ENCODE assay signal across 20 cellular contexts in the genomic region with DNA sequence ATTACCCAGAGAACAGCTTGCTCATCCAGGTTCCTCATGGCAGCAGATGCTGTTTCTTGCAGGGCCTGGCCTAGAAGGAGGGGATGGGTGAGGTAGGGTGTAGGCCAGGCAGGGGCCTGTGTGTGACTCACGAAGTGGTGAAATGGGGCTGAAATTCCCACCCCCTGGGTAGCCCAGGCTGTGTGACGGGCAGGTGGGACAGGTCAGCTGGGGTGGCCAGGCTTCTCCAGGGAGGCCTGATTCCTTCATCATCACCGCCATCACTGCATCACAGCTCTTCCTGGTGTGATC.
"Had no signal": no experiment of that assay in that cellular context is flagged by ENCODE, and none has a peak within 500 bp of the region (broad histone marks: within the 10 kb centered on the region; RNA-seq: fewer than 3 reads in every experiment).

No MANE protein-coding gene starts in this region.

- DNase-seq: dermis blood vessel endothelial cell; effector CD4-positive, alpha-beta T cell; effector memory CD4-positive, alpha-beta T cell; esophagus squamous epithelium; foreskin fibroblast; foreskin melanocyte; gastrocnemius medialis; glutamatergic neuron; head of caudate nucleus; heart right ventricle; hippocampal formation; left cardiac atrium; left lung; left ventricle myocardium superior; lower lobe of right lung; mesenchymal stem cell; mucosa of descending colon had no signal

- ATAC-seq: esophagus mucosa, gastrocnemius medialis, left cardiac atrium, left lung, left ventricle myocardium superior, lower lobe of right lung, mucosa of descending colon had no signal

- H3K4me1 ChIP-seq: esophagus squamous epithelium, gastrocnemius medialis, heart right ventricle, left lung had no signal

- H3K9me3 ChIP-seq: esophagus squamous epithelium, gastrocnemius medialis, left lung, lower lobe of right lung, mucosa of descending colon had no signal

- H3K36me3 ChIP-seq: esophagus squamous epithelium, gastrocnemius medialis, heart right ventricle, left lung, lower lobe of right lung had no signal

- H3K27ac ChIP-seq: coronary artery, esophagus squamous epithelium, gastrocnemius medialis, heart right ventricle, left lung, lower lobe of right lung had no signal

- H3K4me3 ChIP-seq: coronary artery, dorsolateral prefrontal cortex, esophagus squamous epithelium, gastrocnemius medialis, heart right ventricle, left lung, lower lobe of right lung, mucosa of descending colon had no signal
